ENCODE assay signal across 9 cellular contexts in the genomic region with DNA sequence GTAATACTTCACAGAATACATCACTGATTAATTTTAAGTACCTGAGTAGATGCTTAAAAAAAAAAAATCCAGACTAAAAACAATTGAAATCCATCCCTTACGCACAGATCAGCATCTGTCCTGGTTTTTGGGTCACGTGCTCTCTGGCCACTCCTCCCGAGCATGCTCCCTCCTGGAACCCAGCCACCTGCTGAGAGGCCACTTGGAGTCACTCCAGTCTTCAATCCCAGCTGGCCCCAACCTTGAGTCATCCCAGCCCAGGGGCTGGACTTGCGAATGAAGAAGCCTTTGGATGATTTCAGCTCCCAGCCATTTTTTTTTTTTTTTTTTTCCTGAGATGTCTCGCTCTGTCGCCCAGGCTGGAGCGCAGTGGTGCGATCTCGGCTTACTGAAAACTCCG. TPM values are rescaled to one million over a fixed set of nuclear protein-coding genes. Genes with fewer than 3 reads are reported as not detected.
DNase-seq lines count a peak whose midpoint lies in the region; ATAC-seq, FAIRE-seq and TF ChIP-seq lines count a peak whose summit lies in the region.
"Had no signal": no experiment of that assay in that cellular context is flagged by ENCODE, and none has a peak within 500 bp of the region (broad histone marks: within the 10 kb centered on the region; RNA-seq: fewer than 3 reads in every experiment).

No MANE protein-coding gene starts in this region.

- intact Hi-C loops in pancreas (cut with DNase I): no loop called here
- intact Hi-C loops in A673 (cut with micrococcal nuclease; ENCODE audit: unreplicated experiment): no loop called here

- no peaks in the 10 kb centered on the region for H3K9me3 Mint-ChIP-seq in activated naive CD4-positive, alpha-beta T cell treated with anti-CD3 and anti-CD28 coated beads, Interleukin-2, amount 10 ng/mL, durations not matched to agents 7 days and 5 days
- H3K9me3 Mint-ChIP-seq: activated naive CD8-positive, alpha-beta T cell treated with anti-CD3 and anti-CD28 coated beads, Interleukin-2, amount 10 ng/mL, durations not matched to agents 7 days and 5 days had no signal

- WGBS in pancreas, 2 donors: 60 to 69% methylated on average over 10 of the region's 10 CpGs

- H3K4me3 Mint-ChIP-seq in activated naive CD4-positive, alpha-beta T cell treated with anti-CD3 and anti-CD28 coated beads, Interleukin-2, amount 10 ng/mL, durations not matched to agents 7 days and 5 days: no peak overlapping the region
- H3K4me3 Mint-ChIP-seq: activated naive CD8-positive, alpha-beta T cell treated with anti-CD3 and anti-CD28 coated beads, Interleukin-2, amount 10 ng/mL, durations not matched to agents 7 days and 5 days had no signal

- no peaks in the 10 kb centered on the region for H3K9me3 ChIP-seq in NT2/D1 (ENCODE audit: insufficient read depth, low read length)
- H3K9me3 ChIP-seq in pancreas: no peaks in the 10 kb centered on the region
- no peaks in the 10 kb centered on the region for H3K9me3 ChIP-seq in A673 (ENCODE audit: low read depth, low read length, poor library complexity, severe bottlenecking)

- in situ Hi-C loops in KBM-7 (cut with MboI; ENCODE audit: low pct_unique_long_range_greater_than_20kb, low sequenced_read_pairs): no loop called here

- H3K27me3 ChIP-seq in NT2/D1 (ENCODE audit: insufficient read depth, insufficient read length) (no peaks in the 10 kb centered on the region), pancreas (no peaks in the 10 kb centered on the region), A673 (replicated peaks; ENCODE audit: insufficient read depth, low read depth, low read length, poor library complexity) (no peaks in the 10 kb centered on the region)

- H3K9ac ChIP-seq in NT2/D1 (ENCODE audit: insufficient read length, low read depth): no peak overlapping the region

- no peaks in the 10 kb centered on the region for H3K36me3 Mint-ChIP-seq in activated naive CD4-positive, alpha-beta T cell treated with anti-CD3 and anti-CD28 coated beads, Interleukin-2, amount 10 ng/mL, durations not matched to agents 7 days and 5 days
- H3K36me3 Mint-ChIP-seq: activated naive CD8-positive, alpha-beta T cell treated with anti-CD3 and anti-CD28 coated beads, Interleukin-2, amount 10 ng/mL, durations not matched to agents 7 days and 5 days had no signal

- ATAC-seq in pancreas: peak; percentile 56 to 79 (median 73)

- no peak overlapping the region for H3K4me3 ChIP-seq in NT2/D1 (ENCODE audit: insufficient read length, low read depth)
- H3K4me3 ChIP-seq in pancreas: no peak overlapping the region
- H3K4me3 ChIP-seq in A673 (ENCODE audit: low read depth, low read length, poor library complexity, severe bottlenecking): no peak overlapping the region

- H3K27me3 Mint-ChIP-seq in activated naive CD4-positive, alpha-beta T cell treated with anti-CD3 and anti-CD28 coated beads, Interleukin-2, amount 10 ng/mL, durations not matched to agents 7 days and 5 days: peaks cover 5% of the 10 kb centered on the region

- H3K27ac Mint-ChIP-seq in activated naive CD4-positive, alpha-beta T cell treated with anti-CD3 and anti-CD28 coated beads, Interleukin-2, amount 10 ng/mL, durations not matched to agents 7 days and 5 days: no peak overlapping the region
- H3K27ac Mint-ChIP-seq: activated naive CD8-positive, alpha-beta T cell treated with anti-CD3 and anti-CD28 coated beads, Interleukin-2, amount 10 ng/mL, durations not matched to agents 7 days and 5 days had no signal

- no peaks in the 10 kb centered on the region for H3K4me1 Mint-ChIP-seq in activated naive CD4-positive, alpha-beta T cell treated with anti-CD3 and anti-CD28 coated beads, Interleukin-2, amount 10 ng/mL, durations not matched to agents 7 days and 5 days
- H3K4me1 Mint-ChIP-seq: activated naive CD8-positive, alpha-beta T cell treated with anti-CD3 and anti-CD28 coated beads, Interleukin-2, amount 10 ng/mL, durations not matched to agents 7 days and 5 days had no signal

- BruUV-seq in A673 (replicated peaks; lab: Mats Ljungman, UMichigan): no TSS peak

- POLR2A ChIA-PET in A673 (lab: Charles Lee; ENCODE audit: low non-redundant PET): no interaction called here

- TF ChIP-seq CTCF in pancreas (IDR thresholded peaks at IDR 0.05) (no peak), A673 (conservative IDR thresholded peaks at IDR 0.05; ENCODE audit: low read depth, low read length) (no peak)

- CTCF ChIA-PET in A673 (lab: Charles Lee): no interaction called here
- CTCF ChIA-PET in activated naive CD4-positive, alpha-beta T cell treated with anti-CD3 and anti-CD28 coated beads, Interleukin-2, amount 10 ng/mL, durations not matched to agents 7 days and 5 days (lab: Charles Lee): interaction anchor here (1.9 kb wide), 1 partner anchor 10 kb away, joined by 7 read pairs; no protein-coding TSS in a partner anchor

- H3K4me1 ChIP-seq in NT2/D1 (ENCODE audit: insufficient read depth, insufficient read length) (peaks cover 2% of the 10 kb centered on the region), pancreas (no peaks in the 10 kb centered on the region), A673 (ENCODE audit: insufficient read depth, low read length, poor library complexity, severe bottlenecking) (no peaks in the 10 kb centered on the region)

- DNase-seq in DMS79 (lab: John Stamatoyannopoulos, UW) (peak; percentile 16), NT2/D1 (ENCODE audit: low read depth, low spot score) (peak; percentile 79), frontal cortex (ENCODE audit: low spot score in 2 of 2) (peak; percentile 28), pancreas (peak; percentile 38 to 63 (median 57)), A673 (ENCODE audit: low spot score) (no peak), SIG-M5 treated with dmso at 0.1 percent for 504 hours (lab: John Stamatoyannopoulos, UW; ENCODE audit: unreplicated experiment) (no peak), KBM-7 (no peak)
- DNase-seq in activated naive CD4-positive, alpha-beta T cell treated with anti-CD3 and anti-CD28 coated beads, Interleukin-2, amount 10 ng/mL, durations not matched to agents 7 days and 5 days: no peak
- DNase-seq: activated naive CD8-positive, alpha-beta T cell treated with anti-CD3 and anti-CD28 coated beads, Interleukin-2, amount 10 ng/mL, durations not matched to agents 7 days and 5 days had no signal

- H3K36me3 ChIP-seq in NT2/D1 (ENCODE audit: insufficient read depth, insufficient read length, low read length) (no peaks in the 10 kb centered on the region), pancreas (no peaks in the 10 kb centered on the region), A673 (ENCODE audit: insufficient read depth, low read length, poor library complexity, severe bottlenecking) (no peaks in the 10 kb centered on the region)

- FAIRE-seq in frontal cortex (lab: Jason Lieb, UNC) (no peak), pancreas (lab: Jason Lieb, UNC) (no peak)

- H3K27ac ChIP-seq in pancreas (no peak overlapping the region), A673 (ENCODE audit: low read depth, low read length, poor library complexity, severe bottlenecking) (no peak overlapping the region)

RNA-seq across cellular contexts. Expression of a gene that starts 8.9 kb away (rescaled TPM):
- total RNA-seq in frontal cortex (0.82 TPM), pancreas (under 1 TPM in 1 of 6 donors, not detected in 5; 0.93 TPM), A673 (2021) (not detected in 2 replicates)
- polyA plus RNA-seq in pancreas: under 1 TPM; 0.35 to 0.38 TPM
- total RNA-seq: activated naive CD8-positive, alpha-beta T cell treated with anti-CD3 and anti-CD28 coated beads, Interleukin-2, amount 10 ng/mL, durations not matched to agents 7 days and 5 days had no signal

RNA-seq across cellular contexts. Expression of a gene that starts 32.5 kb away (rescaled TPM):
- total RNA-seq in frontal cortex (not detected), pancreas (not detected), A673 (2021) (not detected in 2 replicates)
- polyA plus RNA-seq in pancreas: not detected
- total RNA-seq: activated naive CD8-positive, alpha-beta T cell treated with anti-CD3 and anti-CD28 coated beads, Interleukin-2, amount 10 ng/mL, durations not matched to agents 7 days and 5 days had no signal

Comparison
In these comparisons a context has a peak if more than half of its experiments do, and no peak if none do; other contexts are left out.
1. DNase-seq: peak in DMS79 (single experiment), NT2/D1 (single experiment), frontal cortex (2 of 2) and pancreas (6 of 6); none in A673 (single experiment), SIG-M5 treated with dmso at 0.1 percent for 504 hours (single experiment), activated naive CD4-positive, alpha-beta T cell treated with anti-CD3 and anti-CD28 coated beads, Interleukin-2, amount 10 ng/mL, durations not matched to agents 7 days and 5 days (single experiment) and KBM-7 (single experiment).